ENCODE assay signal across 8 cellular contexts in the genomic region with DNA sequence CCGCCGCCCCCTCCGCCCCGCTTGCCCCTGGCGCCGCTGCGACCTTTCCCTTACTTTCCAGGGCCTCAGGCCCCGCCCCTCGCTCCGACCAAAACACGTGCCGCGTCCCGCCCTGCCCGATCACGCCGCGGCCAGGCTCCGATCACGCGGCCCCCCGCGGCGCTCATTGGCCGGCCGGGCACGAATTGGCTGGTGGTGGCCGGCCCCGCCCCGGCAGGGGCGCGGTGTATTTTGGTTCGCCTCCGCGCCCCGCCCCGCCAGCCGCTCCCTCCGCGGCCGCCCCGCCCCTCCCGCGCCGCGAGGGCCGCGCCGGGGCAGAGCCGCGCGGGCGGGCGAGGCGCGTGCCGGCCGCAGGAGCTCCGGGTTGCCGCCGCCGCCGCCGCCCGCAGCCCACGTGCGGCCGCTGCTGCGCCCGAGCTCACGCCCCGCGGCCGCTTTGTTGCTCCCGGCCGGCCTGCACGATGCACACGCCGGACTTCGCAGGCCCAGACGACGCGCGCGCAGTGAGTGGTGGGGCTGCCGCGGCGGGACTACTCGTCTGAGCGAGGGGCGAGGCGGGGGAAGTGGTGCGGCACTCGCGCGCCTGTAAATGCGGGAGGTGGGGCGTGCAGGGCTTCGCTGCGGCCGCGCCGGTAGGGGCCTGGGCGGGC. TPM values are rescaled to one million over a fixed set of nuclear protein-coding genes. Genes with fewer than 3 reads are reported as not detected.
DNase-seq lines count a peak whose midpoint lies in the region; ATAC-seq and TF ChIP-seq lines count a peak whose summit lies in the region.

A gene (plus strand): TSS at position 295 of the 650 bp plus-strand sequence. CDS start 167 bp downstream, at position 462.

- TF ChIP-seq POLR2A in GM19193 (IDR thresholded peaks at IDR 0.05; ENCODE audit: extremely low read depth, insufficient read depth, insufficient read length): peak; percentile 23

- peak within 1 kb of the TSS; percentile 94 for H3K27ac ChIP-seq in lower lobe of right lung

- no peaks in the 10 kb centered on the region for H3K9me3 Mint-ChIP-seq in activated CD4-positive, alpha-beta memory T cell treated with anti-CD3 and anti-CD28 coated beads, Interleukin-2, amount 10 ng/mL, durations not matched to agents 7 days and 5 days

- TF ChIP-seq CTCF in lower lobe of right lung (IDR thresholded peaks at IDR 0.05): no peak

- CTCF ChIA-PET in activated CD4-positive, alpha-beta memory T cell treated with anti-CD3 and anti-CD28 coated beads, Interleukin-2, amount 10 ng/mL, durations not matched to agents 7 days and 5 days (lab: Charles Lee): interaction anchor here (1.2 to 10.7 kb wide), 5 partner anchors 8 to 244 kb away, joined by 3 to 157 read pairs (median 9); no protein-coding TSS in a partner anchor

- H3K36me3 Mint-ChIP-seq in activated CD4-positive, alpha-beta memory T cell treated with anti-CD3 and anti-CD28 coated beads, Interleukin-2, amount 10 ng/mL, durations not matched to agents 7 days and 5 days (ENCODE audit: low read depth): peaks cover 32% of the 10 kb centered on the region

- POLR2A ChIA-PET in activated CD4-positive, alpha-beta memory T cell treated with anti-CD3 and anti-CD28 coated beads, Interleukin-2, amount 10 ng/mL, durations not matched to agents 7 days and 5 days (lab: Charles Lee): interaction anchor here (0.7 to 5.4 kb wide), 17 partner anchors 8 to 570 kb away, joined by 3 to 88 read pairs (median 5); a partner anchor contains a TSS

- DNase-seq in AG08396 (ENCODE audit: low spot score) (peak; percentile 98), NCI-H526 (lab: John Stamatoyannopoulos, UW) (peak; percentile 44 to 91), ecto neural progenitor cell (ENCODE audit: low spot score) (peak; percentile 93), lower lobe of right lung (peak; percentile 97)
- peak; percentile 88 for DNase-seq in activated CD4-positive, alpha-beta memory T cell treated with anti-CD3 and anti-CD28 coated beads, Interleukin-2, amount 10 ng/mL, durations not matched to agents 7 days and 5 days
- peak; percentile 81 to 82 for DNase-seq in stimulated activated CD4-positive, alpha-beta T cell treated with anti-CD3 and anti-CD28 coated beads, Interleukin-4, amount 100 ng/mL, for 4 hours

- peak within 1 kb of the TSS; percentile 80 for H3K4me3 Mint-ChIP-seq in activated CD4-positive, alpha-beta memory T cell treated with anti-CD3 and anti-CD28 coated beads, Interleukin-2, amount 10 ng/mL, durations not matched to agents 7 days and 5 days

- peak; percentile 77 for ATAC-seq in HG03432 (IDR thresholded peaks at IDR 0.05; ENCODE audit: unreplicated experiment)
- ATAC-seq in lower lobe of right lung: peak; percentile 90 to 92

- intact Hi-C loops in lower lobe of right lung (cut with DNase I): loop anchor here (10.0 kb wide), 1 partner anchor 59 kb away; no protein-coding TSS in a partner anchor

- peaks cover 75% of the 10 kb centered on the region for H3K4me1 ChIP-seq in lower lobe of right lung

- H3K36me3 ChIP-seq in lower lobe of right lung: peaks cover 26% of the 10 kb centered on the region

- H3K27ac Mint-ChIP-seq in activated CD4-positive, alpha-beta memory T cell treated with anti-CD3 and anti-CD28 coated beads, Interleukin-2, amount 10 ng/mL, durations not matched to agents 7 days and 5 days: peak within 1 kb of the TSS; percentile 81

- H3K27me3 Mint-ChIP-seq in activated CD4-positive, alpha-beta memory T cell treated with anti-CD3 and anti-CD28 coated beads, Interleukin-2, amount 10 ng/mL, durations not matched to agents 7 days and 5 days: peaks cover 26% of the 10 kb centered on the region

- no peaks in the 10 kb centered on the region for H3K27me3 ChIP-seq in lower lobe of right lung (ENCODE audit: low read depth)

- peaks cover 42% of the 10 kb centered on the region for H3K4me1 Mint-ChIP-seq in activated CD4-positive, alpha-beta memory T cell treated with anti-CD3 and anti-CD28 coated beads, Interleukin-2, amount 10 ng/mL, durations not matched to agents 7 days and 5 days

- H3K9me3 ChIP-seq in lower lobe of right lung: no peaks in the 10 kb centered on the region

- H3K4me3 ChIP-seq in lower lobe of right lung: peak within 1 kb of the TSS; percentile 63

RNA-seq across cellular contexts. Expression of the gene that starts here (rescaled TPM):
- 10 to 100 TPM; 14.4 to 16.0 TPM for total RNA-seq in activated CD4-positive, alpha-beta memory T cell treated with anti-CD3 and anti-CD28 coated beads, Interleukin-2, amount 10 ng/mL, durations not matched to agents 7 days and 5 days
- total RNA-seq in lower lobe of right lung: 40.8 TPM

Comparison
In these comparisons a context has a peak if more than half of its experiments do, and no peak if none do; other contexts are left out.
1. Peak in every context shown above with its lines: DNase-seq, ATAC-seq, H3K4me3 ChIP-seq and H3K27ac ChIP-seq.